In genomic region chr10:9147475-9147874, GRCh38 we compare ENCODE assay signal across 23 cellular contexts.
"Had no signal": no experiment of that assay in that cellular context is flagged by ENCODE, and none has a peak within 500 bp of the region (broad histone marks: within the 10 kb centered on the region; RNA-seq: fewer than 3 reads in every experiment).

No MANE protein-coding gene starts in this region.

- H3K36me3 ChIP-seq: left lung, prostate gland, sigmoid colon, spleen, thoracic aorta, transverse colon, vagina had no signal

- H3K4me3 Mint-ChIP-seq: immature natural killer cell; naive thymus-derived CD8-positive, alpha-beta T cell; nephron progenitor cell; stimulated activated memory B cell treated with anti-CD40 and anti-IgM and Interleukin-4, amounts not matched to agents 10 μg/mL and 1 μg/mL and 100 μg/mL, for 72 hours; stimulated activated naive CD8-positive, alpha-beta T cell treated with anti-CD3 and anti-CD28 coated beads, Interleukin-15, Interleukin-2, amounts not matched to agents 100 ng/mL and 50 ng/mL, for 24 hours had no signal

- DNase-seq: dorsolateral prefrontal cortex; effector CD4-positive, alpha-beta T cell; hypothalamus; immature natural killer cell; islet precursor cell; kidney glomerular epithelial cell; left lung; mesenchymal stem cell; midbrain; naive thymus-derived CD8-positive, alpha-beta T cell; nephron progenitor cell; nucleus accumbens; right cardiac atrium; sigmoid colon; spleen; stimulated activated CD4-positive, alpha-beta T cell treated with anti-CD3 and anti-CD28 coated beads, Interleukin-4, amount 100 ng/mL, for 4 hours; transverse colon had no signal

- H3K4me1 Mint-ChIP-seq: immature natural killer cell; nephron progenitor cell; stimulated activated memory B cell treated with anti-CD40 and anti-IgM and Interleukin-4, amounts not matched to agents 10 μg/mL and 1 μg/mL and 100 μg/mL, for 72 hours had no signal

- H3K4me1 ChIP-seq: left lung, prostate gland, sigmoid colon, spleen, transverse colon, vagina had no signal

- H3K36me3 Mint-ChIP-seq: immature natural killer cell; stimulated activated memory B cell treated with anti-CD40 and anti-IgM and Interleukin-4, amounts not matched to agents 10 μg/mL and 1 μg/mL and 100 μg/mL, for 72 hours had no signal

- H3K27ac ChIP-seq: dorsolateral prefrontal cortex, left lung, prostate gland, sigmoid colon, spleen, thoracic aorta, transverse colon, vagina had no signal

- H3K27ac Mint-ChIP-seq: immature natural killer cell; naive thymus-derived CD8-positive, alpha-beta T cell; nephron progenitor cell; stimulated activated memory B cell treated with anti-CD40 and anti-IgM and Interleukin-4, amounts not matched to agents 10 μg/mL and 1 μg/mL and 100 μg/mL, for 72 hours; stimulated activated naive CD8-positive, alpha-beta T cell treated with anti-CD3 and anti-CD28 coated beads, Interleukin-15, Interleukin-2, amounts not matched to agents 100 ng/mL and 50 ng/mL, for 24 hours had no signal

- ATAC-seq: left lung; naive thymus-derived CD8-positive, alpha-beta T cell; right cardiac atrium; stimulated activated memory B cell treated with anti-CD40 and anti-IgM and Interleukin-4, amounts not matched to agents 10 μg/mL and 1 μg/mL and 100 μg/mL, for 72 hours had no signal

- H3K9me3 Mint-ChIP-seq: nephron progenitor cell had no signal

- H3K9me3 ChIP-seq: left lung, prostate gland, sigmoid colon, spleen, thoracic aorta, transverse colon, vagina had no signal

- H3K4me3 ChIP-seq: dorsolateral prefrontal cortex, left lung, prostate gland, sigmoid colon, spleen, thoracic aorta, transverse colon, vagina had no signal

- FAIRE-seq: colon had no signal

- H3K27me3 ChIP-seq: left lung, sigmoid colon, spleen, transverse colon, vagina had no signal

- H3K27me3 Mint-ChIP-seq: stimulated activated memory B cell treated with anti-CD40 and anti-IgM and Interleukin-4, amounts not matched to agents 10 μg/mL and 1 μg/mL and 100 μg/mL, for 72 hours had no signal
